8 cellular contexts compared by ENCODE assay signal in genomic region chr15:75843618-75844610, GRCh38. TPM values are rescaled to one million over a fixed set of nuclear protein-coding genes. Genes with fewer than 3 reads are reported as not detected.
A peak's percentile ranks its signal among the peaks of the same experiment; 100 is the strongest.
DNase-seq lines count a peak whose midpoint lies in the region; ATAC-seq and TF ChIP-seq lines count a peak whose summit lies in the region.

No MANE protein-coding gene starts in this region.

- intact Hi-C loops in esophagus muscularis mucosa (cut with DNase I) = loop anchor here (5.0 kb wide), 1 partner anchor 58 kb away; the partner anchor contains the start of gene FBXO22

- peak overlapping the region; percentile 59 for H3K27ac ChIP-seq in OCI-LY3 (ENCODE audit: low read length)
- peak overlapping the region; percentile 93 to 97 (median 96) for H3K27ac ChIP-seq in esophagus muscularis mucosa (replicated peaks in 1 of 4)
- peak overlapping the region; percentile 81 for H3K27ac ChIP-seq in muscle layer of colon (ENCODE audit: low read depth, low read length)

- H4K20me1 ChIP-seq in OCI-LY3 (ENCODE audit: insufficient read depth, low read length) = peaks cover 37% of the 10 kb centered on the region

- H3K9ac ChIP-seq in OCI-LY3 (ENCODE audit: low read length) (peak overlapping the region; percentile 82), muscle layer of colon (ENCODE audit: low read length) (peak overlapping the region; percentile 84)

- H3K27me3 Mint-ChIP-seq in activated T-cell treated with anti-CD3 and anti-CD28 coated beads, Interleukin-2, amount 50 U/mL, for 72 hours (ENCODE audit: low read depth) = peaks cover 10% of the 10 kb centered on the region
- H3K27me3 Mint-ChIP-seq in stimulated activated naive B cell treated with anti-CD40 and anti-IgM and Interleukin-4, amounts not matched to agents 10 μg/mL and 1 μg/mL and 100 μg/mL, for 72 hours = peaks cover 0 to 3% of the 10 kb centered on the region in 2 donors

- H3K27me3 ChIP-seq in OCI-LY3 (ENCODE audit: low read depth, low read length) (peaks cover 12% of the 10 kb centered on the region), esophagus muscularis mucosa (no peaks in the 10 kb centered on the region), muscle layer of colon (ENCODE audit: control insufficient read depth in 1 of 2, insufficient read depth in 2 of 2, low read length in 2 of 2) (no peaks in the 10 kb centered on the region)

- H3K36me3 ChIP-seq in OCI-LY3 (replicated peaks; ENCODE audit: low read depth, low read length) (peaks cover 16% of the 10 kb centered on the region), esophagus muscularis mucosa (no peaks in the 10 kb centered on the region), muscle layer of colon (ENCODE audit: insufficient read depth, low read length) (no peaks in the 10 kb centered on the region)

- 0% methylated on average over 26 of the region's 87 CpGs for WGBS in esophagus muscularis mucosa

- H3K4me1 Mint-ChIP-seq in activated T-cell treated with anti-CD3 and anti-CD28 coated beads, Interleukin-2, amount 50 U/mL, for 72 hours (ENCODE audit: low read depth) = peaks cover 46% of the 10 kb centered on the region
- peaks cover 16 to 43% of the 10 kb centered on the region in 2 donors for H3K4me1 Mint-ChIP-seq in stimulated activated naive B cell treated with anti-CD40 and anti-IgM and Interleukin-4, amounts not matched to agents 10 μg/mL and 1 μg/mL and 100 μg/mL, for 72 hours

- DNase-seq in ACHN = peak; percentile 49
- DNase-seq in activated T-cell treated with anti-CD3 and anti-CD28 coated beads, Interleukin-2, amount 50 U/mL, for 72 hours = peak; percentile 45 to 52
- no peak for DNase-seq in esophagus muscularis mucosa (ENCODE audit: extremely low spot score)
- DNase-seq in stimulated activated naive B cell treated with anti-CD40 and anti-IgM and Interleukin-4, amounts not matched to agents 10 μg/mL and 1 μg/mL and 100 μg/mL, for 72 hours = peak; percentile 45

- peaks cover 5 to 8% of the 10 kb centered on the region in 2 donors for H3K36me3 Mint-ChIP-seq in activated T-cell treated with anti-CD3 and anti-CD28 coated beads, Interleukin-2, amount 50 U/mL, for 72 hours (ENCODE audit: insufficient read depth in 2 of 2)
- H3K36me3 Mint-ChIP-seq in stimulated activated naive B cell treated with anti-CD40 and anti-IgM and Interleukin-4, amounts not matched to agents 10 μg/mL and 1 μg/mL and 100 μg/mL, for 72 hours = peaks cover 2 to 14% of the 10 kb centered on the region in 2 donors

- TF ChIP-seq POLR2A in GM18951 (IDR thresholded peaks at IDR 0.05; ENCODE audit: extremely low read depth, insufficient read depth, insufficient read length) = peak; percentile 31
- TF ChIP-seq POLR2A in esophagus muscularis mucosa (IDR thresholded peaks at IDR 0.05; ENCODE audit: low read depth) = peak; percentile 16

- H3K9me3 ChIP-seq in OCI-LY3 (ENCODE audit: insufficient read depth, low read length) = no peaks in the 10 kb centered on the region
- no peaks in the 10 kb centered on the region for H3K9me3 ChIP-seq in esophagus muscularis mucosa
- H3K9me3 ChIP-seq in muscle layer of colon (ENCODE audit: low read length) = no peaks in the 10 kb centered on the region

- ATAC-seq in HG03196 (IDR thresholded peaks at IDR 0.05; ENCODE audit: unreplicated experiment) = peak; percentile 49
- ATAC-seq in activated T-cell treated with anti-CD3 and anti-CD28 coated beads, Interleukin-2, amount 50 U/mL, for 72 hours (replicated peaks in 1 of 2) = peak; percentile 59 to 63
- peak; percentile 64 to 65 for ATAC-seq in stimulated activated naive B cell treated with anti-CD40 and anti-IgM and Interleukin-4, amounts not matched to agents 10 μg/mL and 1 μg/mL and 100 μg/mL, for 72 hours (replicated peaks)

- no peak for TF ChIP-seq EP300 in esophagus muscularis mucosa (IDR thresholded peaks at IDR 0.05)

- H2AFZ ChIP-seq in OCI-LY3 (ENCODE audit: low read depth, low read length) = peak overlapping the region; percentile 88

- H3K9me3 Mint-ChIP-seq in activated T-cell treated with anti-CD3 and anti-CD28 coated beads, Interleukin-2, amount 50 U/mL, for 72 hours = no peaks in the 10 kb centered on the region
- H3K9me3 Mint-ChIP-seq in stimulated activated naive B cell treated with anti-CD40 and anti-IgM and Interleukin-4, amounts not matched to agents 10 μg/mL and 1 μg/mL and 100 μg/mL, for 72 hours = no peaks in the 10 kb centered on the region

- in situ Hi-C loops in ACHN (cut with HindIII; ENCODE audit: low pct_ligation_motif_present, low pct_unique_long_range_greater_than_20kb, low sequenced_read_pairs) = no loop called here
- in situ Hi-C loops in GM18951 (cut with MboI; ENCODE audit: low sequenced_read_pairs, unreplicated experiment) = no loop called here

- H3K4me1 ChIP-seq in OCI-LY3 (ENCODE audit: low read length) = peaks cover 31% of the 10 kb centered on the region
- peaks cover 30 to 73% (median 62%) of the 10 kb centered on the region in 4 donors for H3K4me1 ChIP-seq in esophagus muscularis mucosa
- peaks cover 31% of the 10 kb centered on the region for H3K4me1 ChIP-seq in muscle layer of colon (ENCODE audit: insufficient read depth, low read length)

- H3K4me3 Mint-ChIP-seq in activated T-cell treated with anti-CD3 and anti-CD28 coated beads, Interleukin-2, amount 50 U/mL, for 72 hours = peak overlapping the region; percentile 88 to 90
- H3K4me3 Mint-ChIP-seq in stimulated activated naive B cell treated with anti-CD40 and anti-IgM and Interleukin-4, amounts not matched to agents 10 μg/mL and 1 μg/mL and 100 μg/mL, for 72 hours = peak overlapping the region; percentile 85 to 94

- peak overlapping the region; percentile 48 for H3K27ac Mint-ChIP-seq in activated T-cell treated with anti-CD3 and anti-CD28 coated beads, Interleukin-2, amount 50 U/mL, for 72 hours
- peak overlapping the region; percentile 89 for H3K27ac Mint-ChIP-seq in stimulated activated naive B cell treated with anti-CD40 and anti-IgM and Interleukin-4, amounts not matched to agents 10 μg/mL and 1 μg/mL and 100 μg/mL, for 72 hours

- H3K4me3 ChIP-seq in OCI-LY3 (ENCODE audit: low read length) (peak overlapping the region; percentile 92), esophagus muscularis mucosa (peak overlapping the region; percentile 86 to 99 (median 98)), muscle layer of colon (ENCODE audit: low read depth in 1 of 2, low read length in 2 of 2) (peak overlapping the region; percentile 89 to 92)

- peaks cover 52% of the 10 kb centered on the region for H3K79me2 ChIP-seq in OCI-LY3 (ENCODE audit: low read length)

- H3K4me2 ChIP-seq in OCI-LY3 (ENCODE audit: low read length) = peak overlapping the region; percentile 93

- TF ChIP-seq CTCF in OCI-LY3 (IDR thresholded peaks at IDR 0.05; ENCODE audit: low read depth, low read length) (no peak), esophagus muscularis mucosa (IDR thresholded peaks at IDR 0.05) (no peak)

RNA-seq across cellular contexts. Expression of gene UBE2Q2, which starts 0.7 kb away (rescaled TPM):
- 10 to 100 TPM; 16.1 to 20.7 TPM for total RNA-seq in activated T-cell treated with anti-CD3 and anti-CD28 coated beads, Interleukin-2, amount 50 U/mL, for 72 hours
- 10 to 100 TPM; 64.3 to 76.7 (median 73.3) TPM for total RNA-seq in esophagus muscularis mucosa

RNA-seq across cellular contexts. Expression of gene FBXO22, which starts 59.8 kb away (rescaled TPM):
- 10 to 100 TPM; 44.6 to 45.8 TPM for total RNA-seq in activated T-cell treated with anti-CD3 and anti-CD28 coated beads, Interleukin-2, amount 50 U/mL, for 72 hours
- 10 to 100 TPM; 10.4 to 23.8 (median 17.7) TPM for total RNA-seq in esophagus muscularis mucosa
